10 cellular contexts compared by ENCODE assay signal in the genomic region with DNA sequence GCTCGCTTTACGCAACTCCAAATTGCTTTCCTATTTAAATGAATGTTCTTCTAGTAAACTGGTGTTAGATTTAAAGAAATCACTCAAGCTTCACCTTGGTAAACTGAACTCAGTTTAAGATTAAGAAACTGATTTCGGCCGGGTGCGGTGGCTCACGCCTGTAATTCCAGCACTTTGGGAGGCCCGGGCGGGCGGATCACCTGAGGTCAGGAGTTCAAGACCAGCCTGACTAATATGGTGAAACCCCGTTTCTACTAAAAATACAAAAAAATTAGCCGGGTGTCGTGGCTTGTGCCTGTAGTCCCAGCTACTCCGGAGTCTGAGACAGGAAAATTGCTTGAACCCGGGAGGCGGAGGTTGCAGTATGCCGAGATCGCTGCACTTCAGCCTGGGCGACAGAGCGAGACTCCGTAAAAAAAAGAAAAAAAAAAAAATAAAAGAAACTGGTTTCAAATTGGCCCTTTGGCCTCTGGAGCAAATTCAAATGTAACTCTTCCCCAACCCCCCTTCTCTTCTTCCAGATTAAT. TPM values are rescaled to one million over a fixed set of nuclear protein-coding genes. Genes with fewer than 3 reads are reported as not detected.
DNase-seq lines count a peak whose midpoint lies in the region; ATAC-seq and TF ChIP-seq lines count a peak whose summit lies in the region.
"Had no signal": no experiment of that assay in that cellular context is flagged by ENCODE, and none has a peak within 500 bp of the region (broad histone marks: within the 10 kb centered on the region; RNA-seq: fewer than 3 reads in every experiment).

No MANE protein-coding gene starts in this region.

- peaks cover 46% of the 10 kb centered on the region for H3K36me3 Mint-ChIP-seq in central memory CD8-positive, alpha-beta T cell (ENCODE audit: insufficient read depth)

- TF ChIP-seq CTCF in prostate gland (IDR thresholded peaks at IDR 0.05), result no peak

- peaks cover 50% of the 10 kb centered on the region for H3K4me1 Mint-ChIP-seq in central memory CD8-positive, alpha-beta T cell

- peaks cover 62% of the 10 kb centered on the region for H3K79me2 ChIP-seq in ACC112 (ENCODE audit: control insufficient read depth, insufficient read depth, low read length, unreplicated experiment)

- WGBS in prostate gland, result 68% methylated on average over 20 of the region's 20 CpGs

- H3K27ac ChIP-seq in ACC112 (ENCODE audit: low read depth, low read length) (peak overlapping the region; percentile 95), HUES48 (ENCODE audit: low read depth, low read length) (peak overlapping the region; percentile 98), muscle layer of colon (ENCODE audit: low read depth, low read length) (peak overlapping the region; percentile 87), prostate gland (no peak overlapping the region)

- no peaks in the 10 kb centered on the region for H3K9me3 Mint-ChIP-seq in central memory CD8-positive, alpha-beta T cell

- ATAC-seq in central memory CD8-positive, alpha-beta T cell (replicated peaks; ENCODE audit: extremely low read depth, poor library complexity, severe bottlenecking), result no peak
- no peak for ATAC-seq in HG03108 (IDR thresholded peaks at IDR 0.05; ENCODE audit: unreplicated experiment)
- no peak for ATAC-seq in GM21529 (IDR thresholded peaks at IDR 0.05; ENCODE audit: unreplicated experiment)

- H3K9ac ChIP-seq in HUES48 (ENCODE audit: low read depth, low read length) (peak overlapping the region; percentile 87), muscle layer of colon (ENCODE audit: low read length) (no peak overlapping the region)

- no peak overlapping the region for H2AFZ ChIP-seq in ACC112 (ENCODE audit: low read length, unreplicated experiment)

- no peak for TF ChIP-seq POLR2A in prostate gland (IDR thresholded peaks at IDR 0.05)

- peaks cover 53% of the 10 kb centered on the region for H3K4me1 ChIP-seq in ACC112 (ENCODE audit: control insufficient read depth, insufficient read depth, low read length, unreplicated experiment)
- H3K4me1 ChIP-seq in HUES48 (ENCODE audit: control insufficient read depth, insufficient read depth, low read length), result peaks cover 37% of the 10 kb centered on the region
- peaks cover 36% of the 10 kb centered on the region for H3K4me1 ChIP-seq in muscle layer of colon (ENCODE audit: insufficient read depth, low read length)
- peaks cover 5% of the 10 kb centered on the region for H3K4me1 ChIP-seq in prostate gland (replicated peaks)

- peaks cover 26% of the 10 kb centered on the region for H3K36me3 ChIP-seq in ACC112 (ENCODE audit: insufficient read depth, low read length)
- peaks cover 47% of the 10 kb centered on the region for H3K36me3 ChIP-seq in HUES48 (ENCODE audit: control insufficient read depth, insufficient read depth, low read length)
- peaks cover 6% of the 10 kb centered on the region for H3K36me3 ChIP-seq in muscle layer of colon (ENCODE audit: insufficient read depth, low read length)
- no peaks in the 10 kb centered on the region for H3K36me3 ChIP-seq in prostate gland

- H3K9me3 ChIP-seq in HUES48 (ENCODE audit: control insufficient read depth, insufficient read depth, low read length) (no peaks in the 10 kb centered on the region), muscle layer of colon (ENCODE audit: low read length) (no peaks in the 10 kb centered on the region), prostate gland (no peaks in the 10 kb centered on the region)

- intact Hi-C loops in prostate gland (cut with DNase I), result loop anchor here (5.0 to 10.0 kb wide), 2 partner anchors 177 to 594 kb away; partner anchors contain the start of genes ACTRT3, PHC3 and TERC

- H3K27me3 Mint-ChIP-seq in central memory CD8-positive, alpha-beta T cell, result no peaks in the 10 kb centered on the region

- no peaks in the 10 kb centered on the region for H3K27me3 ChIP-seq in ACC112 (ENCODE audit: insufficient read depth, low read length)
- no peaks in the 10 kb centered on the region for H3K27me3 ChIP-seq in HUES48 (ENCODE audit: control insufficient read depth, insufficient read depth, low read length)
- no peaks in the 10 kb centered on the region for H3K27me3 ChIP-seq in muscle layer of colon (ENCODE audit: control insufficient read depth in 1 of 2, insufficient read depth in 2 of 2, low read length in 2 of 2)
- H3K27me3 ChIP-seq in prostate gland (replicated peaks; ENCODE audit: insufficient read depth), result no peaks in the 10 kb centered on the region

- peak overlapping the region; percentile 84 for H3K4me3 Mint-ChIP-seq in central memory CD8-positive, alpha-beta T cell

- DNase-seq in central memory CD8-positive, alpha-beta T cell (ENCODE audit: low spot score in 2 of 2), result no peak
- no peak for DNase-seq in prostate gland (ENCODE audit: low spot score)
- DNase-seq in SKM-1 treated with dmso at 0.1 percent for 144 hours (lab: John Stamatoyannopoulos, UW; ENCODE audit: unreplicated experiment), result no peak
- DNase-seq: stimulated activated CD8-positive, alpha-beta memory T cell treated with anti-CD3 and anti-CD28 coated beads, Interleukin-4, amount 100 ng/mL, for 48 hours had no signal

- H3K4me3 ChIP-seq in ACC112 (ENCODE audit: low read depth, low read length), result peak overlapping the region; percentile 100
- peak overlapping the region; percentile 90 for H3K4me3 ChIP-seq in HUES48 (ENCODE audit: low read depth, low read length)
- H3K4me3 ChIP-seq in muscle layer of colon (ENCODE audit: low read depth in 1 of 2, low read length in 2 of 2), result peak overlapping the region; percentile 74 to 96
- H3K4me3 ChIP-seq in prostate gland, result peak overlapping the region in 1 of 2 donors; percentile 99

- H3K27ac Mint-ChIP-seq in central memory CD8-positive, alpha-beta T cell (ENCODE audit: low read depth), result peak overlapping the region; percentile 97

RNA-seq across cellular contexts. Expression of gene SKIL, which starts 1.7 kb away (rescaled TPM):
- total RNA-seq in prostate gland, result 10 to 100 TPM; 41.8 to 49.6 TPM

RNA-seq across cellular contexts. Expression of gene CLDN11, which starts 59.4 kb away (rescaled TPM):
- total RNA-seq in prostate gland, result 100 to 1,000 TPM in 1 of 2 donors, 10 to 100 TPM in 1; 11.8 to 668 TPM
- total RNA-seq: T-helper 2 cell treated with Interferon-gamma antibody and Interleukin-4, amounts not matched to agents 100 ng/mL and 5 ng/mL, for 36 hours had no signal

Comparison
In these comparisons a context has a peak if more than half of its experiments do, and no peak if none do; other contexts are left out.
1. H3K27ac ChIP-seq: peak in ACC112 (single experiment), HUES48 (single experiment) and muscle layer of colon (single experiment); none in prostate gland (0 of 2).